In genomic region chr14:102007916-102008418, GRCh38 we compare ENCODE assay signal across 22 cellular contexts.
"Had no signal": no experiment of that assay in that cellular context is flagged by ENCODE, and none has a peak within 500 bp of the region (broad histone marks: within the 10 kb centered on the region; RNA-seq: fewer than 3 reads in every experiment).

No MANE protein-coding gene starts in this region.

- H3K4me3 ChIP-seq: cardiac muscle cell, mucosa of descending colon, right lobe of liver, testis, upper lobe of left lung had no signal

- H3K4me3 Mint-ChIP-seq: activated naive CD8-positive, alpha-beta T cell treated with anti-CD3 and anti-CD28 coated beads for 36 hours; naive thymus-derived CD4-positive, alpha-beta T cell had no signal

- H3K9me3 ChIP-seq: mucosa of descending colon, right lobe of liver, testis, upper lobe of left lung had no signal

- H3K27ac Mint-ChIP-seq: activated naive CD8-positive, alpha-beta T cell treated with anti-CD3 and anti-CD28 coated beads for 36 hours had no signal

- H3K4me1 Mint-ChIP-seq: activated naive CD8-positive, alpha-beta T cell treated with anti-CD3 and anti-CD28 coated beads for 36 hours; naive thymus-derived CD4-positive, alpha-beta T cell had no signal

- ATAC-seq: left lobe of liver; mucosa of descending colon; naive thymus-derived CD4-positive, alpha-beta T cell; right lobe of liver had no signal

- H3K27me3 Mint-ChIP-seq: activated naive CD8-positive, alpha-beta T cell treated with anti-CD3 and anti-CD28 coated beads for 36 hours; naive thymus-derived CD4-positive, alpha-beta T cell had no signal

- H3K27ac ChIP-seq: cardiac muscle cell, epithelial cell of prostate, right lobe of liver, testis, upper lobe of left lung, VCaP had no signal

- H3K27me3 ChIP-seq: cardiac muscle cell, right lobe of liver, testis, upper lobe of left lung had no signal

- H3K4me1 ChIP-seq: right lobe of liver, testis, upper lobe of left lung had no signal

- DNase-seq: activated CD4-positive, alpha-beta T cell treated with anti-CD3 and anti-CD28 coated beads for 1 hour; activated CD8-positive, alpha-beta memory T cell treated with anti-CD3 and anti-CD28 coated beads for 24 hours; activated CD8-positive, alpha-beta memory T cell treated with anti-CD3 and anti-CD28 coated beads, Interleukin-2, amount 50 U/mL, for 48 hours; activated gamma-delta T cell; activated naive CD8-positive, alpha-beta T cell treated with anti-CD3 and anti-CD28 coated beads for 36 hours; amniotic stem cell; foreskin fibroblast; hypothalamus; kidney; mucosa of descending colon; naive thymus-derived CD4-positive, alpha-beta T cell; right lobe of liver; small intestine; stimulated activated CD4-positive, alpha-beta T cell treated with anti-CD3 and anti-CD28 coated beads, Interleukin-15, amount 100 ng/mL, for 24 hours; stimulated activated CD4-positive, alpha-beta T cell treated with anti-CD3 and anti-CD28 coated beads, Interleukin-2, amount 100 ng/mL, for 48 hours; T-helper 2 cell; testis; upper lobe of left lung had no signal
